ENCODE assay signal across 20 cellular contexts in the genomic region with DNA sequence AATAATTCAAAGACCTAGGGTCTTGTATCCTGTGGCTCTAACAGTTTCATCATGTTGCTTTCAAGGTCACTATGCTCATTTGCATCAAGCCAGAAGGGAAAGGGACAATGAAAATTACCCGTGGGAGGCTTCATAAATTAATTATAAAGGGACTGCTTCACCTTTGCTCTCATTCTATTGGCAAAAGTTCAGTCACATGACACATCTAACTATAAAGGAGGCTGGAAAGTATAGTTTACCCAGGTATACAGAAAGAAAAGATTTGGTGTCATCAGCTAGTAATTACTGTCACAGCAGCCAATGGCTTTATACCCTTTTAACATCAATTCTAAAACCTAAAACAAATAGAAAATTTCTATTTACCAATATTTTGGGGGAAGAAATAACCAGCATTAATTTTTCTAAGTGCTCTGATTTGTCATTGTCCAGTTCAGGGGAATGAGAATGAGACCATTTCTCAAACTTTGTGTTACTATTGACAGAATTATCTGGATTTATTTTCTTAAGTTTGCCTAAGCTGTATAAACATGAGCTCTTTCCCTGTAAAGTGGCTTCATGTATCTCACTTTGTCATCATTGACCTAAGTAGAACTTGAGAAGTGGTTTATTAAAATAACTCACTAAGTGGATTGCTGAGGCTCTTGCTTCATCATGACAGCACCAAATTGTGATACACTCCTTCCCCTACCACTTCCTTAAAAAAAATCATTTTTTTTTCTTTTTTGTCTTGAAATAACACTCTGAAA.
"Had no signal": no experiment of that assay in that cellular context is flagged by ENCODE, and none has a peak within 500 bp of the region (broad histone marks: within the 10 kb centered on the region; RNA-seq: fewer than 3 reads in every experiment).

No MANE protein-coding gene starts in this region.

- H3K36me3 ChIP-seq: esophagus muscularis mucosa, gastrocnemius medialis, left ventricle myocardium inferior, transverse colon had no signal

- H3K27me3 ChIP-seq: esophagus muscularis mucosa, gastrocnemius medialis, transverse colon had no signal

- H3K9me3 ChIP-seq: esophagus muscularis mucosa, gastrocnemius medialis, left ventricle myocardium inferior, transverse colon had no signal

- H3K27ac ChIP-seq: coronary artery, esophagus muscularis mucosa, gastrocnemius medialis, left ventricle myocardium inferior, transverse colon had no signal

- H3K4me1 ChIP-seq: esophagus muscularis mucosa, gastrocnemius medialis, left ventricle myocardium inferior, transverse colon had no signal

- DNase-seq: activated B cell treated with CpG ODN at 0.5 μM for 24 hours; activated CD4-positive, alpha-beta T cell treated with anti-CD3 and anti-CD28 coated beads for 36 hours; activated CD4-positive, alpha-beta T cell treated with anti-CD3 and anti-CD28 coated beads, Interleukin-2, amount 50 U/mL, for 48 hours; activated CD8-positive, alpha-beta memory T cell treated with anti-CD3 and anti-CD28 coated beads, Interleukin-2, amount 50 U/mL, for 48 hours; activated naive CD4-positive, alpha-beta T cell; activated T-cell treated with anti-CD3 and anti-CD28 coated beads, Interleukin-2, amount 50 U/mL, for 4 hours; cerebellar nuclear complex; gastrocnemius medialis; hippocampal formation; kidney glomerular epithelial cell; left ventricle myocardium inferior; naive thymus-derived CD4-positive, alpha-beta T cell; occipital lobe; stimulated activated CD4-positive, alpha-beta T cell treated with anti-CD3 and anti-CD28 coated beads, Interleukin-2, amount 100 ng/mL, for 48 hours; stimulated activated CD8-positive, alpha-beta memory T cell treated with anti-CD3 and anti-CD28 coated beads, Interleukin-4, amount 100 ng/mL, for 48 hours; stimulated activated naive B cell treated with anti-CD40 and anti-IgM and Interleukin-4, amounts not matched to agents 10 μg/mL and 1 μg/mL and 100 μg/mL, for 72 hours; transverse colon had no signal

- H3K4me3 ChIP-seq: coronary artery, esophagus muscularis mucosa, gastrocnemius medialis, left ventricle myocardium inferior, transverse colon had no signal

- ATAC-seq: activated CD4-positive, alpha-beta T cell treated with anti-CD3 and anti-CD28 coated beads for 36 hours; activated T-cell treated with anti-CD3 and anti-CD28 coated beads, Interleukin-2, amount 50 U/mL, for 4 hours; gastrocnemius medialis; naive thymus-derived CD4-positive, alpha-beta T cell; stimulated activated naive B cell treated with anti-CD40 and anti-IgM and Interleukin-4, amounts not matched to agents 10 μg/mL and 1 μg/mL and 100 μg/mL, for 72 hours had no signal

- FAIRE-seq: urothelium cell line had no signal
